Comparison of ENCODE assay signal across 23 cellular contexts in genomic region chr12:109532721-109533486, GRCh38.
"Had no signal": no experiment of that assay in that cellular context is flagged by ENCODE, and none has a peak within 500 bp of the region (broad histone marks: within the 10 kb centered on the region; RNA-seq: fewer than 3 reads in every experiment).

No MANE protein-coding gene starts in this region.

- H3K36me3 Mint-ChIP-seq: activated CD8-positive, alpha-beta memory T cell treated with anti-CD3 and anti-CD28 coated beads, Interleukin-2, amount 10 ng/mL, durations not matched to agents 7 days and 5 days; activated naive CD8-positive, alpha-beta T cell treated with anti-CD3 and anti-CD28 coated beads for 36 hours had no signal

- H3K27ac ChIP-seq: body of pancreas, hepatocyte, left ventricle myocardium inferior, neural progenitor cell, prostate gland, right atrium auricular region, skin epidermis, testis had no signal

- H3K27me3 Mint-ChIP-seq: activated CD4-positive, alpha-beta memory T cell treated with anti-CD3 and anti-CD28 coated beads for 36 hours; activated CD8-positive, alpha-beta memory T cell treated with anti-CD3 and anti-CD28 coated beads, Interleukin-2, amount 10 ng/mL, durations not matched to agents 7 days and 5 days; activated naive CD8-positive, alpha-beta T cell treated with anti-CD3 and anti-CD28 coated beads for 36 hours; activated T-helper 17 cell treated with anti-CD3 and anti-CD28 coated beads, Interleukin-2, amount 50 U/mL, for 72 hours; naive B cell; type B pancreatic cell had no signal

- ATAC-seq: activated CD8-positive, alpha-beta memory T cell treated with anti-CD3 and anti-CD28 coated beads, Interleukin-2, amount 10 ng/mL, durations not matched to agents 7 days and 5 days; activated T-helper 17 cell treated with anti-CD3 and anti-CD28 coated beads, Interleukin-2, amount 50 U/mL, for 72 hours; body of pancreas; mucosa of descending colon had no signal

- H3K4me3 ChIP-seq: body of pancreas, hepatocyte, left ventricle myocardium inferior, mucosa of descending colon, neural progenitor cell, prostate gland, right atrium auricular region, skin epidermis, testis had no signal

- H3K4me1 ChIP-seq: body of pancreas, left ventricle myocardium inferior, prostate gland had no signal

- H3K9me3 ChIP-seq: body of pancreas, left ventricle myocardium inferior, mucosa of descending colon, prostate gland, right atrium auricular region, testis had no signal

- H3K9me3 Mint-ChIP-seq: activated CD4-positive, alpha-beta memory T cell treated with anti-CD3 and anti-CD28 coated beads for 36 hours; activated naive CD8-positive, alpha-beta T cell treated with anti-CD3 and anti-CD28 coated beads for 36 hours; activated T-helper 17 cell treated with anti-CD3 and anti-CD28 coated beads, Interleukin-2, amount 50 U/mL, for 72 hours; naive B cell; neural progenitor cell; T-helper 2 cell treated with Interferon-gamma antibody and Interleukin-4, amounts not matched to agents 5 μg/mL and 100 μg/mL, for 36 hours; type B pancreatic cell had no signal

- H3K4me1 Mint-ChIP-seq: activated CD8-positive, alpha-beta memory T cell treated with anti-CD3 and anti-CD28 coated beads, Interleukin-2, amount 10 ng/mL, durations not matched to agents 7 days and 5 days; activated naive CD8-positive, alpha-beta T cell treated with anti-CD3 and anti-CD28 coated beads for 36 hours; activated T-helper 17 cell treated with anti-CD3 and anti-CD28 coated beads, Interleukin-2, amount 50 U/mL, for 72 hours; naive B cell had no signal

- H3K36me3 ChIP-seq: neural progenitor cell, prostate gland had no signal

- DNase-seq: activated CD4-positive, alpha-beta memory T cell treated with anti-CD3 and anti-CD28 coated beads for 36 hours; activated CD8-positive, alpha-beta memory T cell treated with anti-CD3 and anti-CD28 coated beads, Interleukin-2, amount 10 ng/mL, durations not matched to agents 7 days and 5 days; activated naive CD4-positive, alpha-beta T cell; activated naive CD8-positive, alpha-beta T cell treated with anti-CD3 and anti-CD28 coated beads for 36 hours; amygdala; body of pancreas; dermis blood vessel endothelial cell; foreskin fibroblast; left ventricle myocardium inferior; mesenchymal stem cell; naive B cell; stimulated activated CD4-positive, alpha-beta T cell treated with anti-CD3 and anti-CD28 coated beads, Interleukin-15, amount 100 ng/mL, for 24 hours; stimulated activated CD4-positive, alpha-beta T cell treated with anti-CD3 and anti-CD28 coated beads, Interleukin-2, amount 100 ng/mL, for 48 hours; testis had no signal

- H3K4me3 Mint-ChIP-seq: activated CD4-positive, alpha-beta memory T cell treated with anti-CD3 and anti-CD28 coated beads for 36 hours; activated CD8-positive, alpha-beta memory T cell treated with anti-CD3 and anti-CD28 coated beads, Interleukin-2, amount 10 ng/mL, durations not matched to agents 7 days and 5 days; activated naive CD8-positive, alpha-beta T cell treated with anti-CD3 and anti-CD28 coated beads for 36 hours; activated T-helper 17 cell treated with anti-CD3 and anti-CD28 coated beads, Interleukin-2, amount 50 U/mL, for 72 hours; naive B cell; neural progenitor cell; T-helper 2 cell treated with Interferon-gamma antibody and Interleukin-4, amounts not matched to agents 5 μg/mL and 100 μg/mL, for 36 hours; type B pancreatic cell had no signal

- H3K27ac Mint-ChIP-seq: activated CD4-positive, alpha-beta memory T cell treated with anti-CD3 and anti-CD28 coated beads for 36 hours; activated CD8-positive, alpha-beta memory T cell treated with anti-CD3 and anti-CD28 coated beads, Interleukin-2, amount 10 ng/mL, durations not matched to agents 7 days and 5 days; activated naive CD8-positive, alpha-beta T cell treated with anti-CD3 and anti-CD28 coated beads for 36 hours; activated T-helper 17 cell treated with anti-CD3 and anti-CD28 coated beads, Interleukin-2, amount 50 U/mL, for 72 hours; naive B cell; neural progenitor cell; T-helper 2 cell treated with Interferon-gamma antibody and Interleukin-4, amounts not matched to agents 5 μg/mL and 100 μg/mL, for 36 hours; type B pancreatic cell had no signal

- H3K27me3 ChIP-seq: body of pancreas, hepatocyte, neural progenitor cell, right atrium auricular region, testis had no signal
